ENCODE assay signal across 38 cellular contexts in genomic region chr12:98037401-98038140, GRCh38.
"Had no signal": no experiment of that assay in that cellular context is flagged by ENCODE, and none has a peak within 500 bp of the region (broad histone marks: within the 10 kb centered on the region; RNA-seq: fewer than 3 reads in every experiment).

No MANE protein-coding gene starts in this region.

- H3K4me3 Mint-ChIP-seq: activated naive CD4-positive, alpha-beta T cell treated with anti-CD3 and anti-CD28 coated beads for 36 hours; activated naive CD4-positive, alpha-beta T cell treated with anti-CD3 and anti-CD28 coated beads, Interleukin-2, amount 10 ng/mL, durations not matched to agents 7 days and 5 days; activated naive CD4-positive, alpha-beta T cell treated with anti-CD3 and anti-CD28 coated beads, Interleukin-2, amount 50 U/mL, for 24 hours; activated naive CD8-positive, alpha-beta T cell; activated naive CD8-positive, alpha-beta T cell treated with anti-CD3 and anti-CD28 coated beads for 36 hours; activated naive CD8-positive, alpha-beta T cell treated with anti-CD3 and anti-CD28 coated beads, Interleukin-2, amount 10 ng/mL, durations not matched to agents 7 days and 5 days; activated naive CD8-positive, alpha-beta T cell treated with anti-CD3 and anti-CD28 coated beads, Interleukin-2, amount 50 U/mL, for 24 hours; activated T-cell treated with anti-CD3 and anti-CD28 coated beads, Interleukin-2, amount 50 U/mL, for 24 hours; activated T-cell treated with anti-CD3 and anti-CD28 coated beads, Interleukin-2, amount 50 U/mL, for 4 hours; activated T-cell treated with anti-CD3 and anti-CD28 coated beads, Interleukin-2, amount 50 U/mL, for 72 hours; activated T-helper 1 cell treated with anti-CD3 and anti-CD28 coated beads, Interleukin-12 subunit alpha, Interleukin-12 subunit beta, Interleukin-2, Interleukin-4 antibody, amounts not matched to agents 30 ng/mL and 10 ng/mL and 1 ng/mL, durations not matched to agents 14 hours and 24 hours and 36 hours; activated T-helper 17 cell treated with anti-CD3 and anti-CD28 coated beads, Interleukin-2, amount 50 U/mL, for 72 hours; brain; central memory CD8-positive, alpha-beta T cell had no signal

- H3K4me1 ChIP-seq: adrenal gland, ascending aorta, body of pancreas, breast epithelium had no signal

- H3K27me3 ChIP-seq: adrenal gland, ascending aorta, body of pancreas, brain microvascular endothelial cell, breast epithelium, cardiac muscle cell had no signal

- H3K27ac ChIP-seq: adrenal gland, ascending aorta, body of pancreas, brain microvascular endothelial cell, breast epithelium, cardiac muscle cell had no signal

- H3K4me3 ChIP-seq: adrenal gland, ascending aorta, body of pancreas, breast epithelium, cardiac muscle cell had no signal

- H3K36me3 Mint-ChIP-seq: activated naive CD4-positive, alpha-beta T cell treated with anti-CD3 and anti-CD28 coated beads, Interleukin-2, amount 10 ng/mL, durations not matched to agents 7 days and 5 days; activated naive CD4-positive, alpha-beta T cell treated with anti-CD3 and anti-CD28 coated beads, Interleukin-2, amount 50 U/mL, for 24 hours; activated naive CD4-positive, alpha-beta T cell treated with anti-CD3 and anti-CD28 coated beads, Interleukin-2, amount 50 U/mL, for 72 hours; activated naive CD8-positive, alpha-beta T cell; activated naive CD8-positive, alpha-beta T cell treated with anti-CD3 and anti-CD28 coated beads for 36 hours; activated naive CD8-positive, alpha-beta T cell treated with anti-CD3 and anti-CD28 coated beads, Interleukin-2, amount 10 ng/mL, durations not matched to agents 7 days and 5 days; brain had no signal

- H3K27ac Mint-ChIP-seq: activated naive CD4-positive, alpha-beta T cell treated with anti-CD3 and anti-CD28 coated beads for 36 hours; activated naive CD4-positive, alpha-beta T cell treated with anti-CD3 and anti-CD28 coated beads, Interleukin-2, amount 10 ng/mL, durations not matched to agents 7 days and 5 days; activated naive CD4-positive, alpha-beta T cell treated with anti-CD3 and anti-CD28 coated beads, Interleukin-2, amount 50 U/mL, for 24 hours; activated naive CD4-positive, alpha-beta T cell treated with anti-CD3 and anti-CD28 coated beads, Interleukin-2, amount 50 U/mL, for 72 hours; activated naive CD8-positive, alpha-beta T cell; activated naive CD8-positive, alpha-beta T cell treated with anti-CD3 and anti-CD28 coated beads for 36 hours; activated naive CD8-positive, alpha-beta T cell treated with anti-CD3 and anti-CD28 coated beads, Interleukin-2, amount 10 ng/mL, durations not matched to agents 7 days and 5 days; activated naive CD8-positive, alpha-beta T cell treated with anti-CD3 and anti-CD28 coated beads, Interleukin-2, amount 50 U/mL, for 24 hours; activated T-cell treated with anti-CD3 and anti-CD28 coated beads, Interleukin-2, amount 50 U/mL, for 24 hours; activated T-cell treated with anti-CD3 and anti-CD28 coated beads, Interleukin-2, amount 50 U/mL, for 72 hours; activated T-helper 1 cell treated with anti-CD3 and anti-CD28 coated beads, Interleukin-12 subunit alpha, Interleukin-12 subunit beta, Interleukin-2, Interleukin-4 antibody, amounts not matched to agents 30 ng/mL and 10 ng/mL and 1 ng/mL, durations not matched to agents 14 hours and 24 hours and 36 hours; activated T-helper 17 cell treated with anti-CD3 and anti-CD28 coated beads, Interleukin-2, amount 50 U/mL, for 72 hours; activated T-helper 2 cell treated with anti-CD3 and anti-CD28 coated beads, Interferon-gamma antibody, Interleukin-2, Interleukin-4, amounts not matched to agents 10 μg/mL and 5 μg/mL and 100 μg/mL, durations not matched to agents 14 hours and 24 hours and 36 hours; brain had no signal

- H3K9me3 ChIP-seq: adrenal gland, ascending aorta, body of pancreas had no signal

- DNase-seq: activated effector memory CD4-positive, alpha-beta T cell treated with anti-CD3 and anti-CD28 coated beads, Interleukin-2, amount 50 U/mL, for 16 hours; activated effector memory CD4-positive, alpha-beta T cell treated with Interleukin-2 at 50 U/mL for 16 hours; activated gamma-delta T cell; activated gamma-delta T cell treated with Interleukin-2 at 50 U/mL for 16 hours; activated naive CD4-positive, alpha-beta T cell; activated naive CD4-positive, alpha-beta T cell treated with anti-CD3 and anti-CD28 coated beads for 36 hours; activated naive CD4-positive, alpha-beta T cell treated with anti-CD3 and anti-CD28 coated beads, Interleukin-2, amount 10 ng/mL, durations not matched to agents 7 days and 5 days; activated naive CD4-positive, alpha-beta T cell treated with anti-CD3 and anti-CD28 coated beads, Interleukin-2, amount 50 U/mL, for 16 hours; activated naive CD4-positive, alpha-beta T cell treated with Interleukin-2 at 50 U/mL for 16 hours; activated naive CD8-positive, alpha-beta T cell treated with anti-CD3 and anti-CD28 coated beads for 36 hours; activated naive CD8-positive, alpha-beta T cell treated with anti-CD3 and anti-CD28 coated beads, Interleukin-2, amount 10 ng/mL, durations not matched to agents 7 days and 5 days; activated naive CD8-positive, alpha-beta T cell treated with anti-CD3 and anti-CD28 coated beads, Interleukin-2, amount 50 U/mL, for 24 hours; activated T-cell treated with anti-CD3 and anti-CD28 coated beads, Interleukin-2, amount 50 U/mL, for 1 hour; activated T-cell treated with anti-CD3 and anti-CD28 coated beads, Interleukin-2, amount 50 U/mL, for 24 hours; activated T-cell treated with anti-CD3 and anti-CD28 coated beads, Interleukin-2, amount 50 U/mL, for 4 hours; activated T-cell treated with anti-CD3 and anti-CD28 coated beads, Interleukin-2, amount 50 U/mL, for 48 hours; activated T-cell treated with anti-CD3 and anti-CD28 coated beads, Interleukin-2, amount 50 U/mL, for 72 hours; adrenal gland; amniotic stem cell; amygdala; anterior cingulate cortex; aorta; body of pancreas; brain microvascular endothelial cell; caudate nucleus; central memory CD4-positive, alpha-beta T cell; cerebellar nuclear complex had no signal

- H3K27me3 Mint-ChIP-seq: activated naive CD4-positive, alpha-beta T cell treated with anti-CD3 and anti-CD28 coated beads, Interleukin-2, amount 10 ng/mL, durations not matched to agents 7 days and 5 days; activated naive CD4-positive, alpha-beta T cell treated with anti-CD3 and anti-CD28 coated beads, Interleukin-2, amount 50 U/mL, for 24 hours; activated naive CD8-positive, alpha-beta T cell; activated naive CD8-positive, alpha-beta T cell treated with anti-CD3 and anti-CD28 coated beads for 36 hours; activated naive CD8-positive, alpha-beta T cell treated with anti-CD3 and anti-CD28 coated beads, Interleukin-2, amount 10 ng/mL, durations not matched to agents 7 days and 5 days; activated T-cell treated with anti-CD3 and anti-CD28 coated beads, Interleukin-2, amount 50 U/mL, for 24 hours; central memory CD8-positive, alpha-beta T cell had no signal

- ATAC-seq: activated naive CD4-positive, alpha-beta T cell treated with anti-CD3 and anti-CD28 coated beads, Interleukin-2, amount 50 U/mL, for 72 hours; activated naive CD8-positive, alpha-beta T cell treated with anti-CD3 and anti-CD28 coated beads, Interleukin-2, amount 50 U/mL, for 24 hours; activated T-cell treated with anti-CD3 and anti-CD28 coated beads, Interleukin-2, amount 50 U/mL, for 4 hours; activated T-cell treated with anti-CD3 and anti-CD28 coated beads, Interleukin-2, amount 50 U/mL, for 72 hours; activated T-helper 17 cell treated with anti-CD3 and anti-CD28 coated beads, Interleukin-2, amount 50 U/mL, for 72 hours; body of pancreas had no signal

- H3K4me1 Mint-ChIP-seq: activated naive CD4-positive, alpha-beta T cell treated with anti-CD3 and anti-CD28 coated beads, Interleukin-2, amount 10 ng/mL, durations not matched to agents 7 days and 5 days; activated naive CD4-positive, alpha-beta T cell treated with anti-CD3 and anti-CD28 coated beads, Interleukin-2, amount 50 U/mL, for 24 hours; activated naive CD8-positive, alpha-beta T cell treated with anti-CD3 and anti-CD28 coated beads for 36 hours; activated naive CD8-positive, alpha-beta T cell treated with anti-CD3 and anti-CD28 coated beads, Interleukin-2, amount 10 ng/mL, durations not matched to agents 7 days and 5 days; activated naive CD8-positive, alpha-beta T cell treated with anti-CD3 and anti-CD28 coated beads, Interleukin-2, amount 50 U/mL, for 24 hours; activated T-helper 17 cell treated with anti-CD3 and anti-CD28 coated beads, Interleukin-2, amount 50 U/mL, for 72 hours; brain; central memory CD8-positive, alpha-beta T cell had no signal

- H3K36me3 ChIP-seq: adrenal gland, ascending aorta, brain microvascular endothelial cell, breast epithelium, cardiac muscle cell had no signal
